ENCODE assay signal across 19 cellular contexts in genomic region chr9:77817590-77818311, GRCh38.
DNase-seq lines count a peak whose midpoint lies in the region; ATAC-seq and TF ChIP-seq lines count a peak whose summit lies in the region.
"Had no signal": no experiment of that assay in that cellular context is flagged by ENCODE, and none has a peak within 500 bp of the region (broad histone marks: within the 10 kb centered on the region; RNA-seq: fewer than 3 reads in every experiment).

No MANE protein-coding gene starts in this region.

- DNase-seq in activated T-helper 2 cell treated with anti-CD3 and anti-CD28 coated beads, Interferon-gamma antibody, Interleukin-2, Interleukin-4, amounts not matched to agents 10 μg/mL and 5 μg/mL and 100 μg/mL, durations not matched to agents 14 hours and 24 hours and 36 hours (ENCODE audit: low spot score), result no peak
- DNase-seq in superior temporal gyrus (ENCODE audit: extremely low spot score) (no peak), PC-3 (no peak), NCI-H510A (lab: John Stamatoyannopoulos, UW) (no peak), MV-4-11 (lab: John Stamatoyannopoulos, UW) (no peak)
- DNase-seq: AML-193; CD4-positive, alpha-beta T cell; DMS79 treated with DMSO at 0.1 percent for 48 hours; H9; KG1; NCI-H1105; NCI-H1930; NCI-H2171; NCI-H446 treated with DMSO at 0.1 percent for 48 hours; SJCRH30 had no signal

- no peaks in the 10 kb centered on the region for H3K9me3 ChIP-seq in PC-3 (ENCODE audit: low read length)
- H3K9me3 ChIP-seq: SJCRH30 had no signal

- intact Hi-C loops in activated T-helper 2 cell treated with anti-CD3 and anti-CD28 coated beads, Interferon-gamma antibody, Interleukin-2, Interleukin-4, amounts not matched to agents 10 μg/mL and 5 μg/mL and 100 μg/mL, durations not matched to agents 14 hours and 24 hours and 36 hours (cut with micrococcal nuclease), result no loop called here
- intact Hi-C loops in PC-3 (cut with micrococcal nuclease), result no loop called here

- TF ChIP-seq CTCF in PC-3 (conservative IDR thresholded peaks at IDR 0.05; ENCODE audit: low read depth, low read length), result no peak

- peak; percentile 57 for ATAC-seq in GM18498 (IDR thresholded peaks at IDR 0.05; ENCODE audit: unreplicated experiment)
- ATAC-seq in GM21526 (IDR thresholded peaks at IDR 0.05; ENCODE audit: low FRiP score, unreplicated experiment), result peak; percentile 74
- ATAC-seq in HG03280 (IDR thresholded peaks at IDR 0.05; ENCODE audit: unreplicated experiment), result peak; percentile 44
- ATAC-seq in PC-3, result no peak

- H3K4me1 ChIP-seq in PC-3 (ENCODE audit: insufficient read depth, low read length), result peaks cover 22% of the 10 kb centered on the region
- H3K4me1 ChIP-seq: SJCRH30 had no signal

- H3K27me3 ChIP-seq in PC-3 (ENCODE audit: low read length), result no peaks in the 10 kb centered on the region
- H3K27me3 ChIP-seq: SJCRH30 had no signal

- H3K4me2 ChIP-seq in PC-3 (ENCODE audit: low read length), result no peak overlapping the region

- H3F3A ChIP-seq in PC-3 (ENCODE audit: low read length, unreplicated experiment), result no peaks in the 10 kb centered on the region

- no peaks in the 10 kb centered on the region for H3K27me3 Mint-ChIP-seq in activated T-helper 2 cell treated with anti-CD3 and anti-CD28 coated beads, Interferon-gamma antibody, Interleukin-2, Interleukin-4, amounts not matched to agents 10 μg/mL and 5 μg/mL and 100 μg/mL, durations not matched to agents 14 hours and 24 hours and 36 hours (ENCODE audit: low read depth)
- H3K27me3 Mint-ChIP-seq: CD4-positive, alpha-beta T cell had no signal

- no peak overlapping the region for H3K4me3 ChIP-seq in PC-3 (ENCODE audit: low read length)
- H3K4me3 ChIP-seq: SJCRH30 had no signal

- H2AFZ ChIP-seq in PC-3 (ENCODE audit: low read length), result no peak overlapping the region

- H3K79me2 ChIP-seq in PC-3 (ENCODE audit: low read length), result no peaks in the 10 kb centered on the region

- H3K4me3 Mint-ChIP-seq in activated T-helper 2 cell treated with anti-CD3 and anti-CD28 coated beads, Interferon-gamma antibody, Interleukin-2, Interleukin-4, amounts not matched to agents 10 μg/mL and 5 μg/mL and 100 μg/mL, durations not matched to agents 14 hours and 24 hours and 36 hours (ENCODE audit: low read depth), result no peak overlapping the region
- H3K4me3 Mint-ChIP-seq: CD4-positive, alpha-beta T cell; H9 had no signal

- no peak overlapping the region for H3K27ac ChIP-seq in PC-3 (ENCODE audit: low read length)
- H3K27ac ChIP-seq: HL-60, SJCRH30 had no signal

- CTCF ChIA-PET in PC-3 (lab: Charles Lee), result no interaction called here

- peaks cover 32% of the 10 kb centered on the region for H3K36me3 Mint-ChIP-seq in activated T-helper 2 cell treated with anti-CD3 and anti-CD28 coated beads, Interferon-gamma antibody, Interleukin-2, Interleukin-4, amounts not matched to agents 10 μg/mL and 5 μg/mL and 100 μg/mL, durations not matched to agents 14 hours and 24 hours and 36 hours (ENCODE audit: low read depth)

- no TSS peak for BruUV-seq in PC-3 (replicated peaks; lab: Mats Ljungman, UMichigan)

- no peaks in the 10 kb centered on the region for H4K20me1 ChIP-seq in PC-3 (ENCODE audit: low read length)

- peaks cover 39% of the 10 kb centered on the region for H3K4me1 Mint-ChIP-seq in activated T-helper 2 cell treated with anti-CD3 and anti-CD28 coated beads, Interferon-gamma antibody, Interleukin-2, Interleukin-4, amounts not matched to agents 10 μg/mL and 5 μg/mL and 100 μg/mL, durations not matched to agents 14 hours and 24 hours and 36 hours (ENCODE audit: low read depth)
- H3K4me1 Mint-ChIP-seq: H9 had no signal

- H3K27ac Mint-ChIP-seq in activated T-helper 2 cell treated with anti-CD3 and anti-CD28 coated beads, Interferon-gamma antibody, Interleukin-2, Interleukin-4, amounts not matched to agents 10 μg/mL and 5 μg/mL and 100 μg/mL, durations not matched to agents 14 hours and 24 hours and 36 hours, result peak overlapping the region; percentile 68
- H3K27ac Mint-ChIP-seq: CD4-positive, alpha-beta T cell had no signal

- H3K9me2 ChIP-seq in PC-3 (replicated peaks; ENCODE audit: low read length), result no peaks in the 10 kb centered on the region

- H3K9ac ChIP-seq in PC-3 (ENCODE audit: low read length), result no peak overlapping the region

- POLR2A ChIA-PET in PC-3 (lab: Charles Lee; ENCODE audit: unreplicated experiment), result no interaction called here

- no peaks in the 10 kb centered on the region for H3K36me3 ChIP-seq in PC-3 (ENCODE audit: low read depth, low read length)
- H3K36me3 ChIP-seq: SJCRH30 had no signal

- H3K9me3 Mint-ChIP-seq in activated T-helper 2 cell treated with anti-CD3 and anti-CD28 coated beads, Interferon-gamma antibody, Interleukin-2, Interleukin-4, amounts not matched to agents 10 μg/mL and 5 μg/mL and 100 μg/mL, durations not matched to agents 14 hours and 24 hours and 36 hours, result no peaks in the 10 kb centered on the region
- H3K9me3 Mint-ChIP-seq: CD4-positive, alpha-beta T cell; H9 had no signal
